In the genomic region with DNA sequence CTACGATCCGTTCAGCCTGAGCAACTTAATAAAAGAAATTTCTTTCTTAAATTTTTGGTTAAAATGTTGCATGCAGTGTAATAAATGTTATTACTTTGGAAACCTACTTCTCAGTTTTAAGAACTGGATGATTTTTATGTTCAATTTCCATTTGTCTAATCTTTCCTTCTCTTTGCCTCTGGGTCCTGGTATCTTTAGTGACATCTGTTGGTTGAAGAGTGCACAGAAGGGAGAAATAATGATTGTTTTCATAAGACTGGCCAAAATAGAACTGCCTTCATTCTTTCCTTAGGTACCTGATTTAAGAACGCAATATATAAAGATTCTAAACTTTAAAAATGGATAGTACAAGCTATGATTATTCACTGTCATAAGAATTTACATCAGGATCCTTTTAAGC, we compare ENCODE assay signal across 16 cellular contexts.
DNase-seq lines count a peak whose midpoint lies in the region; ATAC-seq and TF ChIP-seq lines count a peak whose summit lies in the region.
"Had no signal": no experiment of that assay in that cellular context is flagged by ENCODE, and none has a peak within 500 bp of the region (broad histone marks: within the 10 kb centered on the region; RNA-seq: fewer than 3 reads in every experiment).

No MANE protein-coding gene starts in this region.

- H4K20me1 ChIP-seq in MM.1S (ENCODE audit: insufficient read depth, low read length) = no peaks in the 10 kb centered on the region

- no peaks in the 10 kb centered on the region for H3F3A ChIP-seq in MM.1S (ENCODE audit: insufficient read depth, low read length)

- TF ChIP-seq CTCF in MM.1S (IDR thresholded peaks at IDR 0.05; ENCODE audit: low read length) (peak; percentile 29), cardiac fibroblast (IDR thresholded peaks at IDR 0.05; ENCODE audit: low read depth, low read length) (peak; percentile 29), osteocyte (IDR thresholded peaks at IDR 0.05) (peak; percentile 48)

- H3K27me3 Mint-ChIP-seq in osteocyte (ENCODE audit: unreplicated experiment) = no peaks in the 10 kb centered on the region

- peaks cover 4% of the 10 kb centered on the region for H3K36me3 Mint-ChIP-seq in osteocyte (ENCODE audit: unreplicated experiment)

- H3K9ac ChIP-seq in MM.1S (ENCODE audit: low read length) = no peak overlapping the region

- no peak for ATAC-seq in HG02981 (IDR thresholded peaks at IDR 0.05; ENCODE audit: unreplicated experiment)
- ATAC-seq: psoas muscle had no signal

- no peaks in the 10 kb centered on the region for H3K79me2 ChIP-seq in MM.1S (ENCODE audit: low read length)

- no peak overlapping the region for H3K4me3 ChIP-seq in MM.1S (ENCODE audit: low read length)
- no peak overlapping the region for H3K4me3 ChIP-seq in cardiac fibroblast (replicated peaks in 1 of 2; ENCODE audit: low read depth in 2 of 2, low read length in 2 of 2)
- H3K4me3 ChIP-seq: psoas muscle, upper lobe of left lung had no signal

- H3K4me3 Mint-ChIP-seq in osteocyte (ENCODE audit: unreplicated experiment) = no peak overlapping the region
- H3K4me3 Mint-ChIP-seq: central memory CD8-positive, alpha-beta T cell had no signal

- H3K4me1 ChIP-seq in MM.1S (ENCODE audit: low read length) = no peaks in the 10 kb centered on the region
- H3K4me1 ChIP-seq: psoas muscle had no signal

- no peaks in the 10 kb centered on the region for H3K9me3 ChIP-seq in MM.1S (replicated peaks; ENCODE audit: insufficient read depth, low read length)
- H3K9me3 ChIP-seq: psoas muscle, upper lobe of left lung had no signal

- H3K36me3 ChIP-seq in MM.1S (replicated peaks; ENCODE audit: insufficient read depth, low read length) = no peaks in the 10 kb centered on the region
- H3K36me3 ChIP-seq: upper lobe of left lung had no signal

- H3K4me2 ChIP-seq in MM.1S (ENCODE audit: low read depth, low read length) = no peak overlapping the region

- DNase-seq in NCI-H1694 treated with DMSO at 0.1 percent for 48 hours (lab: John Stamatoyannopoulos, UW) (peak; percentile 15), NCI-H1694 (lab: John Stamatoyannopoulos, UW) (no peak), MM.1S (no peak), cardiac fibroblast (ENCODE audit: low read depth in 2 of 2) (peak in 1 of 2 donors; percentile 7), osteocyte (ENCODE audit: extremely low spot score, unreplicated experiment) (no peak), NOMO-1 treated with dmso at 0.1 percent for 144 hours (lab: John Stamatoyannopoulos, UW; ENCODE audit: unreplicated experiment) (no peak), HuH-7.5 (ENCODE audit: low spot score) (no peak)
- DNase-seq: ACHN, DMS79, NCI-H446 treated with DMSO at 0.1 percent for 48 hours, psoas muscle, RPMI8226, T1000, upper lobe of left lung had no signal

- no peak overlapping the region for H3K27ac ChIP-seq in MM.1S (ENCODE audit: low read length)
- H3K27ac ChIP-seq: psoas muscle, upper lobe of left lung had no signal

- H3K4me1 Mint-ChIP-seq in osteocyte (ENCODE audit: unreplicated experiment) = no peaks in the 10 kb centered on the region
- H3K4me1 Mint-ChIP-seq: central memory CD8-positive, alpha-beta T cell had no signal

- no peak overlapping the region for H3K27ac Mint-ChIP-seq in osteocyte (ENCODE audit: unreplicated experiment)

- H3K9me2 ChIP-seq in MM.1S (replicated peaks; ENCODE audit: insufficient read depth, low read length) = no peaks in the 10 kb centered on the region

- no peaks in the 10 kb centered on the region for H3K9me3 Mint-ChIP-seq in osteocyte (ENCODE audit: unreplicated experiment)
- H3K9me3 Mint-ChIP-seq: central memory CD8-positive, alpha-beta T cell had no signal

- H3K27me3 ChIP-seq in MM.1S (replicated peaks; ENCODE audit: insufficient read depth, low read length) = no peaks in the 10 kb centered on the region
- H3K27me3 ChIP-seq: upper lobe of left lung had no signal

- H2AFZ ChIP-seq in MM.1S (ENCODE audit: low read length) = no peak overlapping the region
